Comparison of ENCODE assay signal across 17 cellular contexts in genomic region chr5:142814122-142814521, GRCh38. TPM values are rescaled to one million over a fixed set of nuclear protein-coding genes. Genes with fewer than 3 reads are reported as not detected.
DNase-seq lines count a peak whose midpoint lies in the region; ATAC-seq and TF ChIP-seq lines count a peak whose summit lies in the region.
"Had no signal": no experiment of that assay in that cellular context is flagged by ENCODE, and none has a peak within 500 bp of the region (broad histone marks: within the 10 kb centered on the region; RNA-seq: fewer than 3 reads in every experiment).

No MANE protein-coding gene starts in this region.

- H3K27ac ChIP-seq in gastroesophageal sphincter (peak overlapping the region; percentile 36 to 63 (median 52)), neutrophil (peak overlapping the region; percentile 93), thyroid gland (peak overlapping the region; percentile 63 to 64 (median 64))
- H3K27ac ChIP-seq: WERI-Rb-1 had no signal

- H3K9me3 Mint-ChIP-seq in WTC11, result no peaks in the 10 kb centered on the region
- H3K9me3 Mint-ChIP-seq: stimulated activated naive B cell treated with anti-CD40 and anti-IgM and Interleukin-4, amounts not matched to agents 10 μg/mL and 1 μg/mL and 100 μg/mL, for 72 hours had no signal

- intact Hi-C loops in thyroid gland (cut with DNase I), result no loop called here

- H3K27ac Mint-ChIP-seq in WTC11, result peak overlapping the region; percentile 24; the same call in 1 of the 2 replicates
- H3K27ac Mint-ChIP-seq: stimulated activated naive B cell treated with anti-CD40 and anti-IgM and Interleukin-4, amounts not matched to agents 10 μg/mL and 1 μg/mL and 100 μg/mL, for 72 hours had no signal

- CTCF ChIA-PET in WTC11 (lab: Charles Lee), result no interaction called here

- POLR2A ChIA-PET in WTC11 (lab: Charles Lee), result no interaction called here

- no peak for DNase-seq in WTC11 (ENCODE audit: low spot score)
- DNase-seq in thyroid gland, result no peak
- no peak for DNase-seq in G401 (ENCODE audit: low spot score)
- DNase-seq in NCI-H2107 treated with DMSO at 0.1 percent for 48 hours (lab: John Stamatoyannopoulos, UW; ENCODE audit: unreplicated experiment), result no peak
- no peak for DNase-seq in dedifferentiated amniotic fluid mesenchymal stem cell (ENCODE audit: extremely low spot score)
- DNase-seq in ACHN, result no peak
- DNase-seq: activated effector memory CD4-positive, alpha-beta T cell treated with anti-CD3 and anti-CD28 coated beads, Interleukin-2, amount 50 U/mL, for 16 hours; AML-193; cortex of kidney; esophagus squamous epithelium; NCI-H1048; NCI-H82; small intestine; stimulated activated naive B cell treated with anti-CD40 and anti-IgM and Interleukin-4, amounts not matched to agents 10 μg/mL and 1 μg/mL and 100 μg/mL, for 72 hours; WERI-Rb-1 had no signal

- H3K9me3 ChIP-seq in gastroesophageal sphincter (no peaks in the 10 kb centered on the region), neutrophil (no peaks in the 10 kb centered on the region), thyroid gland (no peaks in the 10 kb centered on the region)
- H3K9me3 ChIP-seq: esophagus squamous epithelium had no signal

- WGBS in gastroesophageal sphincter (ENCODE audit: low coverage in 1 of 2), 2 donors, result 45 to 68% methylated on average over 3 of the region's 3 CpGs
- WGBS in thyroid gland, 2 donors, result 70 to 81% methylated on average over 3 of the region's 3 CpGs

- no peak overlapping the region for H3K4me3 ChIP-seq in gastroesophageal sphincter
- peak overlapping the region; percentile 45 to 47 for H3K4me3 ChIP-seq in neutrophil (ENCODE audit: low read depth in 1 of 2, low read length in 1 of 2)
- H3K4me3 ChIP-seq in thyroid gland (replicated peaks in 1 of 3), result no peak overlapping the region
- H3K4me3 ChIP-seq: esophagus squamous epithelium had no signal

- no peak for ATAC-seq in WTC11
- peak; percentile 75 for ATAC-seq in gastroesophageal sphincter
- ATAC-seq: stimulated activated naive B cell treated with anti-CD40 and anti-IgM and Interleukin-4, amounts not matched to agents 10 μg/mL and 1 μg/mL and 100 μg/mL, for 72 hours had no signal

- H3K4me1 ChIP-seq in gastroesophageal sphincter (peaks cover 7 to 85% (median 43%) of the 10 kb centered on the region in 3 donors), neutrophil (ENCODE audit: control insufficient read depth in 1 of 2, insufficient read depth in 1 of 2, low read depth in 1 of 2, low read length in 1 of 2) (peaks cover 90 to 98% of the 10 kb centered on the region in 2 experiments), thyroid gland (peaks cover 45 to 70% of the 10 kb centered on the region in 2 donors)

- H3K4me1 Mint-ChIP-seq in WTC11, result peaks cover 39% of the 10 kb centered on the region

- in situ Hi-C loops in G401 (cut with HindIII; ENCODE audit: low sequenced_read_pairs), result no loop called here
- in situ Hi-C loops in ACHN (cut with HindIII; ENCODE audit: low pct_ligation_motif_present, low pct_unique_long_range_greater_than_20kb, low sequenced_read_pairs), result no loop called here

- TF ChIP-seq EP300 in gastroesophageal sphincter (IDR thresholded peaks at IDR 0.05), result no peak

- no peak overlapping the region for H3K4me3 Mint-ChIP-seq in WTC11
- H3K4me3 Mint-ChIP-seq: stimulated activated naive B cell treated with anti-CD40 and anti-IgM and Interleukin-4, amounts not matched to agents 10 μg/mL and 1 μg/mL and 100 μg/mL, for 72 hours had no signal

- TF ChIP-seq POLR2A in gastroesophageal sphincter (IDR thresholded peaks at IDR 0.05), result no peak
- no peak for TF ChIP-seq POLR2A in thyroid gland (IDR thresholded peaks at IDR 0.05)

- no peak for TF ChIP-seq CTCF in WTC11 (IDR thresholded peaks at IDR 0.05)
- no peak for TF ChIP-seq CTCF in gastroesophageal sphincter (IDR thresholded peaks at IDR 0.05)
- no peak for TF ChIP-seq CTCF in neutrophil (IDR thresholded peaks at IDR 0.05)
- TF ChIP-seq CTCF in thyroid gland (IDR thresholded peaks at IDR 0.05), result no peak

- H3K36me3 ChIP-seq in gastroesophageal sphincter, result no peaks in the 10 kb centered on the region
- H3K36me3 ChIP-seq in neutrophil, result peaks cover 18% of the 10 kb centered on the region
- H3K36me3 ChIP-seq in thyroid gland, result no peaks in the 10 kb centered on the region
- H3K36me3 ChIP-seq: esophagus squamous epithelium, WERI-Rb-1 had no signal

- no peaks in the 10 kb centered on the region for H3K27me3 Mint-ChIP-seq in WTC11 (ENCODE audit: low read depth)
- H3K27me3 Mint-ChIP-seq: stimulated activated naive B cell treated with anti-CD40 and anti-IgM and Interleukin-4, amounts not matched to agents 10 μg/mL and 1 μg/mL and 100 μg/mL, for 72 hours had no signal

- H3K27me3 ChIP-seq in gastroesophageal sphincter (no peaks in the 10 kb centered on the region), neutrophil (no peaks in the 10 kb centered on the region), thyroid gland (no peaks in the 10 kb centered on the region)
- H3K27me3 ChIP-seq: esophagus squamous epithelium had no signal

- no peaks in the 10 kb centered on the region; the same call in 1 of the 2 replicates for H3K36me3 Mint-ChIP-seq in WTC11
- H3K36me3 Mint-ChIP-seq: stimulated activated naive B cell treated with anti-CD40 and anti-IgM and Interleukin-4, amounts not matched to agents 10 μg/mL and 1 μg/mL and 100 μg/mL, for 72 hours had no signal

TF ChIP-seq in WTC11, 78 proteins besides CTCF, POLR2A, EP300 and RAD21 (continues in another document):
- TF ChIP-seq ATF2 (CRISPR knock-in tag; IDR thresholded peaks at IDR 0.05; ENCODE audit: borderline replicate concordance, low read depth) (no peak), ZNF232 (CRISPR knock-in tag; IDR thresholded peaks at IDR 0.05) (no peak), ZMAT4 (CRISPR knock-in tag; IDR thresholded peaks at IDR 0.05) (no peak), TP53 (CRISPR knock-in tag; IDR thresholded peaks at IDR 0.05) (no peak), ZNF219 (CRISPR knock-in tag; IDR thresholded peaks at IDR 0.05; ENCODE audit: borderline replicate concordance) (no peak), NFYB (CRISPR knock-in tag; conservative IDR thresholded peaks at IDR 0.05; ENCODE audit: low read depth) (no peak), SOX15 (CRISPR knock-in tag; IDR thresholded peaks at IDR 0.05) (no peak), SP1 (CRISPR knock-in tag; conservative IDR thresholded peaks at IDR 0.05) (no peak), ZNF425 (CRISPR knock-in tag; conservative IDR thresholded peaks at IDR 0.05) (no peak)
- TF ChIP-seq, protein P1, sequence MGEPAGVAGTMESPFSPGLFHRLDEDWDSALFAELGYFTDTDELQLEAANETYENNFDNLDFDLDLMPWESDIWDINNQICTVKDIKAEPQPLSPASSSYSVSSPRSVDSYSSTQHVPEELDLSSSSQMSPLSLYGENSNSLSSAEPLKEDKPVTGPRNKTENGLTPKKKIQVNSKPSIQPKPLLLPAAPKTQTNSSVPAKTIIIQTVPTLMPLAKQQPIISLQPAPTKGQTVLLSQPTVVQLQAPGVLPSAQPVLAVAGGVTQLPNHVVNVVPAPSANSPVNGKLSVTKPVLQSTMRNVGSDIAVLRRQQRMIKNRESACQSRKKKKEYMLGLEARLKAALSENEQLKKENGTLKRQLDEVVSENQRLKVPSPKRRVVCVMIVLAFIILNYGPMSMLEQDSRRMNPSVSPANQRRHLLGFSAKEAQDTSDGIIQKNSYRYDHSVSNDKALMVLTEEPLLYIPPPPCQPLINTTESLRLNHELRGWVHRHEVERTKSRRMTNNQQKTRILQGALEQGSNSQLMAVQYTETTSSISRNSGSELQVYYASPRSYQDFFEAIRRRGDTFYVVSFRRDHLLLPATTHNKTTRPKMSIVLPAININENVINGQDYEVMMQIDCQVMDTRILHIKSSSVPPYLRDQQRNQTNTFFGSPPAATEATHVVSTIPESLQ (CRISPR knock-in tag; IDR thresholded peaks at IDR 0.05), result no peak

RNA-seq across cellular contexts. Expression of gene ARHGAP26, which starts 43.9 kb away (rescaled TPM):
- total RNA-seq in WTC11 (2021) (19.1 to 22.3 TPM (median 21.8 TPM) in 3 replicates), gastroesophageal sphincter (10 to 100 TPM; 15.2 to 41.7 (median 31.7) TPM), thyroid gland (10 to 100 TPM; 28.2 to 52.3 (median 37.9) TPM)
- total RNA-seq in G401 (2014; rRNA removed; shearing (Covaris generic)), result not detected in 2 replicates

Comparison
In these comparisons a context has a peak if more than half of its experiments do, and no peak if none do; other contexts are left out.
1. H3K4me3 ChIP-seq: peak in neutrophil (2 of 2); none in gastroesophageal sphincter (0 of 2) and thyroid gland (0 of 3).
2. RNA of gene ARHGAP26, which starts 43.9 kb away (total RNA-seq): 28.2 to 52.3 TPM in thyroid gland, 15.2 to 41.7 TPM in gastroesophageal sphincter and 19.1 to 22.3 TPM in WTC11; not detected in G401; every median in the first group is over 10 times any median in the second.
3. Peak in every context shown above with its lines, with median percentiles within 50 percentile points of each other: H3K27ac ChIP-seq.